Comparison of ENCODE assay signal across 9 cellular contexts in genomic region chr2:37625781-37626548, GRCh38. TPM values are rescaled to one million over a fixed set of nuclear protein-coding genes. Genes with fewer than 3 reads are reported as not detected.
DNase-seq lines count a peak whose midpoint lies in the region; ATAC-seq and TF ChIP-seq lines count a peak whose summit lies in the region.
"Had no signal": no experiment of that assay in that cellular context is flagged by ENCODE, and none has a peak within 500 bp of the region (broad histone marks: within the 10 kb centered on the region; RNA-seq: fewer than 3 reads in every experiment).

No MANE protein-coding gene starts in this region.

- H3K27me3 ChIP-seq in MM.1S (replicated peaks; ENCODE audit: insufficient read depth, low read length) (no peaks in the 10 kb centered on the region), aorta (ENCODE audit: control insufficient read depth in 1 of 2, insufficient read depth in 2 of 2, low read length in 1 of 2) (no peaks in the 10 kb centered on the region)

- DNase-seq in MM.1S: peak; percentile 89
- peak; percentile 64 for DNase-seq in activated effector memory CD4-positive, alpha-beta T cell treated with Interleukin-2 at 50 U/mL for 16 hours
- DNase-seq in naive B cell: peak; percentile 50
- DNase-seq in aorta: no peak
- no peak for DNase-seq in globus pallidus (ENCODE audit: low spot score)
- no peak for DNase-seq in NCI-H128 (lab: John Stamatoyannopoulos, UW; ENCODE audit: unreplicated experiment)
- no peak for DNase-seq in T1000 (lab: John Stamatoyannopoulos, UW)

- H3K4me1 ChIP-seq in MM.1S (ENCODE audit: low read length) (peaks cover 30% of the 10 kb centered on the region), aorta (ENCODE audit: control insufficient read depth in 1 of 2, insufficient read depth in 2 of 2, low read length in 2 of 2) (peaks cover 4% of the 10 kb centered on the region in 2 donors)

- TF ChIP-seq CTCF in MM.1S (IDR thresholded peaks at IDR 0.05; ENCODE audit: low read length): no peak

- H3K9me3 ChIP-seq in MM.1S (replicated peaks; ENCODE audit: insufficient read depth, low read length) (no peaks in the 10 kb centered on the region), aorta (ENCODE audit: control insufficient read depth, low read length) (no peaks in the 10 kb centered on the region)

- H3K9me3 Mint-ChIP-seq in naive B cell: no peaks in the 10 kb centered on the region

- ATAC-seq in naive B cell (ENCODE audit: low read depth in 2 of 2) (peak; percentile 70 to 79), aorta (ENCODE audit: low FRiP score) (no peak)
- ATAC-seq: K562 had no signal

- intact Hi-C loops in aorta (cut with DNase I): no loop called here

- peak overlapping the region in 7 of 8 donors; percentile 35 to 84 (median 70) for H3K4me3 Mint-ChIP-seq in naive B cell

- H3K79me2 ChIP-seq in MM.1S (ENCODE audit: low read length): no peaks in the 10 kb centered on the region

- H3K4me3 ChIP-seq in MM.1S (ENCODE audit: low read length) (no peak overlapping the region), aorta (ENCODE audit: low read length in 2 of 2) (no peak overlapping the region)
- H3K4me3 ChIP-seq: K562 had no signal

- H3K36me3 ChIP-seq in MM.1S (replicated peaks; ENCODE audit: insufficient read depth, low read length): no peaks in the 10 kb centered on the region
- H3K36me3 ChIP-seq in aorta (ENCODE audit: control insufficient read depth in 1 of 2, insufficient read depth in 2 of 2, low read length in 1 of 2): no peaks in the 10 kb centered on the region

- peak overlapping the region; percentile 73; the same call in 1 of the 2 replicates for H3K27ac ChIP-seq in MM.1S (ENCODE audit: low read length)
- H3K27ac ChIP-seq in aorta (ENCODE audit: low read depth in 1 of 2, low read length in 2 of 2): peak overlapping the region; percentile 20 to 71

- no peaks in the 10 kb centered on the region for H4K20me1 ChIP-seq in MM.1S (ENCODE audit: insufficient read depth, low read length)

- H3F3A ChIP-seq in MM.1S (ENCODE audit: insufficient read depth, low read length): peaks cover 11% of the 10 kb centered on the region

- H3K4me1 Mint-ChIP-seq in naive B cell: peaks cover 41 to 58% (median 49%) of the 10 kb centered on the region in 3 donors

- H3K27ac Mint-ChIP-seq in naive B cell: peak overlapping the region; percentile 42 to 90 (median 58)

- 0 out of 2 replicates have a peak overlapping the region, but pooled peaks have one; percentile 16 for H2AFZ ChIP-seq in MM.1S (ENCODE audit: low read length)

- peak overlapping the region; percentile 27; the same call in 1 of the 2 replicates for H3K9ac ChIP-seq in MM.1S (ENCODE audit: low read length)

- TF ChIP-seq POLR2A in GM19193 (IDR thresholded peaks at IDR 0.05; ENCODE audit: extremely low read depth, insufficient read depth, insufficient read length): peak; percentile 54

- WGBS in aorta, 2 donors: 6 to 8% methylated on average over 12 of the region's 12 CpGs

- H3K27me3 Mint-ChIP-seq in naive B cell: peaks cover 6 to 23% (median 13%) of the 10 kb centered on the region in 3 donors

- H3K36me3 Mint-ChIP-seq in naive B cell: no peaks in the 10 kb centered on the region

- H3K9me2 ChIP-seq in MM.1S (replicated peaks; ENCODE audit: insufficient read depth, low read length): no peaks in the 10 kb centered on the region

- H3K4me2 ChIP-seq in MM.1S (ENCODE audit: low read depth, low read length): peak overlapping the region; percentile 14; the same call in 1 of the 2 replicates

RNA-seq across cellular contexts. Expression of gene CDC42EP3, which starts 45.5 kb away (rescaled TPM):
- polyA plus RNA-seq in naive B cell (ENCODE audit: low read depth in 6 of 6) (10 to 100 TPM in 4 of 6 donors, 1 to 10 TPM in 2; 4.5 to 24.5 (median 12.1) TPM), aorta (10 to 100 TPM; 12.6 to 26.5 TPM)
- 10 to 100 TPM; 56.5 to 94.8 TPM for total RNA-seq in aorta

Comparison
In these comparisons a context has a peak if more than half of its experiments do, and no peak if none do; other contexts are left out.
1. DNase-seq: peak in MM.1S (single experiment), activated effector memory CD4-positive, alpha-beta T cell treated with Interleukin-2 at 50 U/mL for 16 hours (single experiment) and naive B cell (single experiment); none in aorta (0 of 2), globus pallidus (single experiment), NCI-H128 (single experiment) and T1000 (single experiment).